ENCODE assay signal across 12 cellular contexts in genomic region chr9:123089790-123090189, GRCh38. TPM values are rescaled to one million over a fixed set of nuclear protein-coding genes. Genes with fewer than 3 reads are reported as not detected.
DNase-seq lines count a peak whose midpoint lies in the region; ATAC-seq and TF ChIP-seq lines count a peak whose summit lies in the region.
"Had no signal": no experiment of that assay in that cellular context is flagged by ENCODE, and none has a peak within 500 bp of the region (broad histone marks: within the 10 kb centered on the region; RNA-seq: fewer than 3 reads in every experiment).

No MANE protein-coding gene starts in this region.

- peaks cover 56% of the 10 kb centered on the region for H3K36me3 Mint-ChIP-seq in GM23338 (ENCODE audit: low read depth)
- peaks cover 58% of the 10 kb centered on the region for H3K36me3 Mint-ChIP-seq in chondrocyte (ENCODE audit: low read depth)
- H3K36me3 Mint-ChIP-seq in stimulated activated naive B cell treated with anti-CD40 and anti-IgM and Interleukin-4, amounts not matched to agents 10 μg/mL and 1 μg/mL and 100 μg/mL, for 72 hours = peaks cover 37 to 67% of the 10 kb centered on the region in 2 donors

- H3K4me3 Mint-ChIP-seq in GM23338 (no peak overlapping the region), chondrocyte (ENCODE audit: unreplicated experiment) (no peak overlapping the region)
- no peak overlapping the region for H3K4me3 Mint-ChIP-seq in stimulated activated naive B cell treated with anti-CD40 and anti-IgM and Interleukin-4, amounts not matched to agents 10 μg/mL and 1 μg/mL and 100 μg/mL, for 72 hours
- H3K4me3 Mint-ChIP-seq: CD8-positive, alpha-beta memory T cell had no signal

- H3K79me2 ChIP-seq in GM23338 (replicated peaks; ENCODE audit: insufficient read depth) = no peaks in the 10 kb centered on the region
- no peaks in the 10 kb centered on the region for H3K79me2 ChIP-seq in OCI-LY1 (ENCODE audit: insufficient read depth, low read length)

- H3K4me3 ChIP-seq in GM23338 = no peak overlapping the region
- H3K4me3 ChIP-seq in OCI-LY1 (ENCODE audit: low read depth, low read length, poor library complexity, severe bottlenecking) = peak overlapping the region; percentile 47
- no peak overlapping the region for H3K4me3 ChIP-seq in tibial artery
- H3K4me3 ChIP-seq: BLaER1 had no signal

- H3K4me2 ChIP-seq in GM23338 (no peak overlapping the region), OCI-LY1 (ENCODE audit: low read length) (peak overlapping the region; percentile 60)
- H3K4me2 ChIP-seq: BLaER1 had no signal

- H2AFZ ChIP-seq in GM23338 (no peak overlapping the region), OCI-LY1 (ENCODE audit: low read length) (no peak overlapping the region)

- H3K27me3 ChIP-seq in GM23338 (ENCODE audit: insufficient read depth) (no peaks in the 10 kb centered on the region), OCI-LY1 (ENCODE audit: insufficient read depth, low read length) (no peaks in the 10 kb centered on the region), tibial artery (no peaks in the 10 kb centered on the region)
- H3K27me3 ChIP-seq: BLaER1 had no signal

- H3F3A ChIP-seq in GM23338 (replicated peaks; ENCODE audit: low read depth) (no peaks in the 10 kb centered on the region), OCI-LY1 (ENCODE audit: insufficient read depth, low read length) (no peaks in the 10 kb centered on the region)

- peaks cover 13% of the 10 kb centered on the region for H3K4me1 Mint-ChIP-seq in GM23338
- H3K4me1 Mint-ChIP-seq in chondrocyte (ENCODE audit: low read depth) = peaks cover 70% of the 10 kb centered on the region
- H3K4me1 Mint-ChIP-seq in stimulated activated naive B cell treated with anti-CD40 and anti-IgM and Interleukin-4, amounts not matched to agents 10 μg/mL and 1 μg/mL and 100 μg/mL, for 72 hours = peaks cover 36 to 76% of the 10 kb centered on the region in 2 donors
- H3K4me1 Mint-ChIP-seq: CD8-positive, alpha-beta memory T cell had no signal

- intact Hi-C loops in tibial artery (cut with DNase I; ENCODE audit: low total_unique reads) = no loop called here

- H3K36me3 ChIP-seq in GM23338 (ENCODE audit: insufficient read depth) = peaks cover 15% of the 10 kb centered on the region; the same call in 1 of the 2 replicates
- H3K36me3 ChIP-seq in OCI-LY1 (ENCODE audit: insufficient read depth, low read length) = peaks cover 35% of the 10 kb centered on the region
- peaks cover 81 to 93% (median 81%) of the 10 kb centered on the region in 3 donors for H3K36me3 ChIP-seq in tibial artery

- H3K9ac ChIP-seq in OCI-LY1 (ENCODE audit: low read length) = peak overlapping the region; percentile 50
- H3K9ac ChIP-seq: BLaER1 had no signal

- H4K20me1 ChIP-seq in GM23338 (replicated peaks; ENCODE audit: insufficient read depth) (no peaks in the 10 kb centered on the region; the same call in 1 of the 2 replicates), OCI-LY1 (ENCODE audit: insufficient read depth, low read length) (no peaks in the 10 kb centered on the region)
- H4K20me1 ChIP-seq: BLaER1 had no signal

- H3K27me3 Mint-ChIP-seq in GM23338 (ENCODE audit: insufficient read depth, low read depth, poor library complexity) (peaks cover 1% of the 10 kb centered on the region), chondrocyte (ENCODE audit: low read depth) (no peaks in the 10 kb centered on the region)
- no peaks in the 10 kb centered on the region for H3K27me3 Mint-ChIP-seq in stimulated activated naive B cell treated with anti-CD40 and anti-IgM and Interleukin-4, amounts not matched to agents 10 μg/mL and 1 μg/mL and 100 μg/mL, for 72 hours
- H3K27me3 Mint-ChIP-seq: CD8-positive, alpha-beta memory T cell had no signal

- H3K9me3 Mint-ChIP-seq in GM23338 = no peaks in the 10 kb centered on the region
- H3K9me3 Mint-ChIP-seq in chondrocyte (ENCODE audit: low read depth) = no peaks in the 10 kb centered on the region
- no peaks in the 10 kb centered on the region for H3K9me3 Mint-ChIP-seq in stimulated activated naive B cell treated with anti-CD40 and anti-IgM and Interleukin-4, amounts not matched to agents 10 μg/mL and 1 μg/mL and 100 μg/mL, for 72 hours
- H3K9me3 Mint-ChIP-seq: CD8-positive, alpha-beta memory T cell had no signal

- H3K9me2 ChIP-seq in GM23338 (ENCODE audit: insufficient read depth) = no peaks in the 10 kb centered on the region
- H3K9me2 ChIP-seq in OCI-LY1 (ENCODE audit: low read depth, low read length) = no peaks in the 10 kb centered on the region

- no peaks in the 10 kb centered on the region for H3K9me3 ChIP-seq in OCI-LY1 (ENCODE audit: low read length)
- H3K9me3 ChIP-seq in tibial artery = no peaks in the 10 kb centered on the region
- H3K9me3 ChIP-seq: BLaER1 had no signal

- H3K27ac Mint-ChIP-seq in GM23338 = no peak overlapping the region
- peak overlapping the region; percentile 25 for H3K27ac Mint-ChIP-seq in chondrocyte (ENCODE audit: unreplicated experiment)
- H3K27ac Mint-ChIP-seq in stimulated activated naive B cell treated with anti-CD40 and anti-IgM and Interleukin-4, amounts not matched to agents 10 μg/mL and 1 μg/mL and 100 μg/mL, for 72 hours = peak overlapping the region; percentile 37

- TF ChIP-seq CTCF in GM23338 (conservative IDR thresholded peaks at IDR 0.05; ENCODE audit: low read depth in 2 of 2) = no peak
- TF ChIP-seq CTCF in OCI-LY1 (IDR thresholded peaks at IDR 0.05; ENCODE audit: low read length) = no peak
- no peak for TF ChIP-seq CTCF in chondrocyte (IDR thresholded peaks at IDR 0.05)
- TF ChIP-seq CTCF in tibial artery (IDR thresholded peaks at IDR 0.05) = no peak

- H3K27ac ChIP-seq in GM23338 (ENCODE audit: low read depth) (peak overlapping the region; percentile 39), OCI-LY1 (ENCODE audit: low read depth, low read length, poor library complexity, severe bottlenecking) (peak overlapping the region; percentile 87), tibial artery (no peak overlapping the region)
- H3K27ac ChIP-seq: BLaER1 had no signal

- H3K4me1 ChIP-seq in GM23338 (ENCODE audit: insufficient read depth) = peaks cover 12% of the 10 kb centered on the region
- H3K4me1 ChIP-seq in OCI-LY1 (ENCODE audit: insufficient read depth, low read length, severe bottlenecking) = peaks cover 66% of the 10 kb centered on the region
- H3K4me1 ChIP-seq in tibial artery = peaks cover 0 to 19% (median 0%) of the 10 kb centered on the region in 4 donors

- DNase-seq in GM23338 (ENCODE audit: low spot score) (no peak), chondrocyte (ENCODE audit: low spot score) (no peak), occipital lobe (lab: John Stamatoyannopoulos, UW) (no peak), HUDEP-2 (lab: John Stamatoyannopoulos, UW; ENCODE audit: unreplicated experiment in 76 of 76) (no peak), tibial artery (no peak)
- DNase-seq in stimulated activated naive B cell treated with anti-CD40 and anti-IgM and Interleukin-4, amounts not matched to agents 10 μg/mL and 1 μg/mL and 100 μg/mL, for 72 hours = no peak
- DNase-seq: CD8-positive, alpha-beta memory T cell; NCI-H1436; NCI-H2081 treated with DMSO at 0.1 percent for 48 hours had no signal

- ATAC-seq in GM23338 = no peak
- ATAC-seq in stimulated activated naive B cell treated with anti-CD40 and anti-IgM and Interleukin-4, amounts not matched to agents 10 μg/mL and 1 μg/mL and 100 μg/mL, for 72 hours (replicated peaks) = no peak
- ATAC-seq: Right ventricle myocardium inferior had no signal

TF ChIP-seq in GM23338, 12 proteins besides CTCF, POLR2A, EP300 and RAD21 (continues in another document):
- TF ChIP-seq POLR2AphosphoS5 (IDR thresholded peaks at IDR 0.05; ENCODE audit: low read depth) (no peak), JUNB (IDR thresholded peaks at IDR 0.05; ENCODE audit: unreplicated experiment) (no peak), CREB1 (CRISPR knock-in tag; IDR thresholded peaks at IDR 0.05; ENCODE audit: low read depth) (no peak), REST (IDR thresholded peaks at IDR 0.05; ENCODE audit: unreplicated experiment) (no peak), ZNF331 (CRISPR knock-in tag; IDR thresholded peaks at IDR 0.05; ENCODE audit: low read depth) (no peak), EZH2 (IDR thresholded peaks at IDR 0.05; ENCODE audit: low read depth, unreplicated experiment) (no peak), STAT1 (IDR thresholded peaks at IDR 0.05; ENCODE audit: unreplicated experiment) (no peak), ETS1 (IDR thresholded peaks at IDR 0.05) (no peak)

RNA-seq across cellular contexts. Expression of gene GPR21, which starts 56.3 kb away (rescaled TPM):
- 0.90 and 1.9 TPM in 2 replicates for total RNA-seq in GM23338 (2014; rRNA removed; shearing (Covaris generic))
- polyA plus RNA-seq in GM23338 (2016; fragmentation: Nextera tagmentation; extraction: Ambion mirVana) = 0.24 TPM in 1 of 2 replicates, not detected in the other
- total RNA-seq in chondrocyte = 3.9 to 5.5 TPM (median 4.8 TPM) in 3 replicates
- 13.3 TPM for total RNA-seq in occipital lobe
- polyA plus RNA-seq: CD8-positive, alpha-beta memory T cell had no signal

Comparison
In these comparisons a context has a peak if more than half of its experiments do, and no peak if none do; other contexts are left out.
1. H3K27ac ChIP-seq: peak in GM23338 (single experiment) and OCI-LY1 (single experiment); none in tibial artery (0 of 2).